16 cellular contexts compared by ENCODE assay signal in genomic region chr11:122703541-122704272, GRCh38. TPM values are rescaled to one million over a fixed set of nuclear protein-coding genes. Genes with fewer than 3 reads are reported as not detected.
A peak's percentile ranks its signal among the peaks of the same experiment; 100 is the strongest.
DNase-seq lines count a peak whose midpoint lies in the region; ATAC-seq and TF ChIP-seq lines count a peak whose summit lies in the region.
"Had no signal": no experiment of that assay in that cellular context is flagged by ENCODE, and none has a peak within 500 bp of the region (broad histone marks: within the 10 kb centered on the region; RNA-seq: fewer than 3 reads in every experiment).

No MANE protein-coding gene starts in this region.

- peak; percentile 31 for DNase-seq in stimulated activated naive CD4-positive, alpha-beta T cell treated with Interleukin-2 at 50 U/mL for 16 hours (lab: John Stamatoyannopoulos, UW)
- no peak for DNase-seq in stimulated activated naive CD4-positive, alpha-beta T cell (lab: John Stamatoyannopoulos, UW)
- peak; percentile 83 for DNase-seq in activated CD8-positive, alpha-beta T cell treated with anti-CD3 and anti-CD28 coated beads for 36 hours
- DNase-seq in foreskin melanocyte = peak; percentile 81
- DNase-seq in COLO668 (lab: John Stamatoyannopoulos, UW; ENCODE audit: unreplicated experiment) = no peak
- DNase-seq in SIG-M5 treated with dmso at 0.1 percent for 504 hours (lab: John Stamatoyannopoulos, UW; ENCODE audit: unreplicated experiment) = no peak
- DNase-seq in mesendoderm = no peak
- DNase-seq: activated naive CD8-positive, alpha-beta T cell treated with anti-CD3 and anti-CD28 coated beads, Interleukin-2, amount 10 ng/mL, durations not matched to agents 7 days and 5 days; NCI-H1417; NCI-H2227 treated with DMSO at 0.1 percent for 48 hours; right lobe of liver had no signal

- no peaks in the 10 kb centered on the region for H3K79me2 ChIP-seq in mesendoderm (ENCODE audit: control insufficient read depth, insufficient read depth, low read length)

- H3K27ac Mint-ChIP-seq in activated CD8-positive, alpha-beta T cell treated with anti-CD3 and anti-CD28 coated beads for 36 hours = peak overlapping the region; percentile 96
- H3K27ac Mint-ChIP-seq: activated naive CD8-positive, alpha-beta T cell treated with anti-CD3 and anti-CD28 coated beads, Interleukin-2, amount 10 ng/mL, durations not matched to agents 7 days and 5 days; B cell had no signal

- no peaks in the 10 kb centered on the region for H3K79me1 ChIP-seq in mesendoderm (ENCODE audit: low read length)

- no peak overlapping the region for H4K8ac ChIP-seq in mesendoderm (ENCODE audit: low read depth, low read length)

- no peak overlapping the region for H3K23ac ChIP-seq in mesendoderm (ENCODE audit: low read length)

- no peaks in the 10 kb centered on the region for H3K9me3 Mint-ChIP-seq in activated CD8-positive, alpha-beta T cell treated with anti-CD3 and anti-CD28 coated beads for 36 hours
- H3K9me3 Mint-ChIP-seq: central memory CD8-positive, alpha-beta T cell had no signal

- no peak overlapping the region for H3K4me3 ChIP-seq in mesendoderm (ENCODE audit: low read length)
- H3K4me3 ChIP-seq: gastroesophageal sphincter, right lobe of liver had no signal

- POLR2A ChIA-PET in activated CD8-positive, alpha-beta T cell treated with anti-CD3 and anti-CD28 coated beads for 36 hours (lab: Charles Lee) = interaction anchor here (0.7 to 1.3 kb wide), 3 partner anchors 19 to 42 kb away, joined by 3 to 4 read pairs (median 3); no protein-coding TSS in a partner anchor

- CTCF ChIA-PET in activated CD8-positive, alpha-beta T cell treated with anti-CD3 and anti-CD28 coated beads for 36 hours (lab: Charles Lee) = no interaction called here

- H3K36me3 Mint-ChIP-seq in activated CD8-positive, alpha-beta T cell treated with anti-CD3 and anti-CD28 coated beads for 36 hours (ENCODE audit: low read depth) = peaks cover 31% of the 10 kb centered on the region

- no peak overlapping the region for H3K4me3 Mint-ChIP-seq in activated CD8-positive, alpha-beta T cell treated with anti-CD3 and anti-CD28 coated beads for 36 hours
- H3K4me3 Mint-ChIP-seq: activated naive CD8-positive, alpha-beta T cell treated with anti-CD3 and anti-CD28 coated beads, Interleukin-2, amount 10 ng/mL, durations not matched to agents 7 days and 5 days; B cell; central memory CD8-positive, alpha-beta T cell had no signal

- no peaks in the 10 kb centered on the region for H3K4me1 ChIP-seq in mesendoderm (ENCODE audit: control insufficient read depth, low read depth, low read length)
- H3K4me1 ChIP-seq: gastroesophageal sphincter, right lobe of liver had no signal

- TF ChIP-seq CTCF in activated CD8-positive, alpha-beta T cell treated with anti-CD3 and anti-CD28 coated beads for 36 hours (IDR thresholded peaks at IDR 0.05) = no peak

- H2BK5ac ChIP-seq in mesendoderm (ENCODE audit: low read length) = no peak overlapping the region

- ATAC-seq in activated CD8-positive, alpha-beta T cell treated with anti-CD3 and anti-CD28 coated beads for 36 hours = peak; percentile 77
- no peak for ATAC-seq in HG03469 (IDR thresholded peaks at IDR 0.05; ENCODE audit: unreplicated experiment)
- ATAC-seq: gastroesophageal sphincter, right lobe of liver had no signal

- H3K9ac ChIP-seq in mesendoderm (ENCODE audit: low read length) = no peak overlapping the region
- H3K9ac ChIP-seq: KMS-11 had no signal

- no peak overlapping the region for H3K4ac ChIP-seq in mesendoderm (ENCODE audit: low read depth, low read length)

- peaks cover 70% of the 10 kb centered on the region for H3K4me1 Mint-ChIP-seq in activated CD8-positive, alpha-beta T cell treated with anti-CD3 and anti-CD28 coated beads for 36 hours (ENCODE audit: low read depth)

- H3K18ac ChIP-seq in mesendoderm (ENCODE audit: low read length) = no peak overlapping the region

- no CpG with 5 or more reads among the region's 8 CpGs for WGBS in mesendoderm (ENCODE audit: extremely low coverage, insufficient coverage, low lambda C conversion rate)

- no peak overlapping the region for H2BK15ac ChIP-seq in mesendoderm (replicated peaks; ENCODE audit: low read depth)

- H3K27ac ChIP-seq in mesendoderm (ENCODE audit: low read depth, low read length) = no peak overlapping the region
- H3K27ac ChIP-seq: gastroesophageal sphincter, KMS-11, right lobe of liver had no signal

- no peak overlapping the region for H2BK120ac ChIP-seq in mesendoderm (ENCODE audit: low read depth, low read length)

- H3K36me3 ChIP-seq in mesendoderm (ENCODE audit: control insufficient read depth, insufficient read depth, low read length) = no peaks in the 10 kb centered on the region
- H3K36me3 ChIP-seq: gastroesophageal sphincter, right lobe of liver had no signal

- no peaks in the 10 kb centered on the region for H3K27me3 ChIP-seq in mesendoderm (ENCODE audit: insufficient read depth, low read length, poor library complexity)
- H3K27me3 ChIP-seq: gastroesophageal sphincter, right lobe of liver had no signal

- H4K5ac ChIP-seq in mesendoderm (ENCODE audit: low read length) = no peak overlapping the region

- H3K27me3 Mint-ChIP-seq in activated CD8-positive, alpha-beta T cell treated with anti-CD3 and anti-CD28 coated beads for 36 hours = no peaks in the 10 kb centered on the region
- H3K27me3 Mint-ChIP-seq: B cell; central memory CD8-positive, alpha-beta T cell had no signal

- intact Hi-C loops in activated CD8-positive, alpha-beta T cell treated with anti-CD3 and anti-CD28 coated beads for 36 hours (cut with micrococcal nuclease) = no loop called here

- H3K56ac ChIP-seq in mesendoderm (ENCODE audit: low read length) = no peak overlapping the region

- no peak overlapping the region for H2AK5ac ChIP-seq in mesendoderm (ENCODE audit: low read length)

- H3K4me2 ChIP-seq in mesendoderm (ENCODE audit: low read length) = no peak overlapping the region
- H3K4me2 ChIP-seq: KMS-11 had no signal

RNA-seq across cellular contexts. Expression of gene UBASH3B, which starts 48.2 kb away (rescaled TPM):
- 10 to 100 TPM; 36.1 to 40.6 TPM for total RNA-seq in activated CD8-positive, alpha-beta T cell treated with anti-CD3 and anti-CD28 coated beads for 36 hours
- polyA plus RNA-seq in mesendoderm (2013, experiment 1 of 2) = 8.2 TPM
- polyA plus RNA-seq in mesendoderm (2013, experiment 2 of 2) = 8.8 TPM

Comparison
In these comparisons a context has a peak if more than half of its experiments do, and no peak if none do; other contexts are left out.
1. DNase-seq: peak in stimulated activated naive CD4-positive, alpha-beta T cell treated with Interleukin-2 at 50 U/mL for 16 hours (single experiment), activated CD8-positive, alpha-beta T cell treated with anti-CD3 and anti-CD28 coated beads for 36 hours (single experiment) and foreskin melanocyte (single experiment); none in stimulated activated naive CD4-positive, alpha-beta T cell (0 of 6), COLO668 (single experiment), SIG-M5 treated with dmso at 0.1 percent for 504 hours (single experiment) and mesendoderm (single experiment).